8 cellular contexts compared by ENCODE assay signal in genomic region chr10:113854019-113854756, GRCh38. TPM values are rescaled to one million over a fixed set of nuclear protein-coding genes. Genes with fewer than 3 reads are reported as not detected.
DNase-seq lines count a peak whose midpoint lies in the region; ATAC-seq and TF ChIP-seq lines count a peak whose summit lies in the region.

TSS of gene DCLRE1A (minus strand) at chr10:113854082. CDS start at chr10:113853182, 900 bp downstream.
TSS of gene NHLRC2 (plus strand) at chr10:113854661. CDS start at chr10:113854873, 212 bp downstream.

- DNase-seq in DMS53 (lab: John Stamatoyannopoulos, UW) (peak; percentile 95), LNCaP clone FGC (ENCODE audit: low read depth) (peak; percentile 50), SJSA1 (ENCODE audit: low read depth in 1 of 2, low spot score in 2 of 2) (peak; percentile 80 to 91), foreskin melanocyte (peak; percentile 82), neuronal stem cell (ENCODE audit: low spot score) (peak; percentile 83)
- peak; percentile 33 to 50 (median 44) for DNase-seq in activated naive CD4-positive, alpha-beta T cell (lab: John Stamatoyannopoulos, UW)

- WGBS in neuronal stem cell (ENCODE audit: extremely low coverage in 2 of 2, insufficient read length in 2 of 2, insufficient replicate concordance in 1 of 2), 2 donors: no CpG with 5 or more reads among the region's 39 CpGs

- peak within 1 kb of the TSS; percentile 94 for H2AFZ ChIP-seq in neuronal stem cell (ENCODE audit: low read length)

- H3K4me1 ChIP-seq in SJSA1 (replicated peaks) (peaks cover 22% of the 10 kb centered on the region; the same call in 1 of the 2 replicates), neuronal stem cell (ENCODE audit: control insufficient read depth in 2 of 2, insufficient read depth in 1 of 2, low read depth in 1 of 2, low read length in 2 of 2) (peaks cover 8 to 16% of the 10 kb centered on the region in 2 donors), subcutaneous abdominal adipose tissue (ENCODE audit: control insufficient read depth in 5 of 5, insufficient read depth in 5 of 5, low read length in 5 of 5) (peaks cover 5 to 39% (median 32%) of the 10 kb centered on the region in 5 donors)

- H3K4me3 ChIP-seq in LNCaP clone FGC (ENCODE audit: low read depth, low read length): peak within 1 kb of the TSS; percentile 73
- H3K4me3 ChIP-seq in SJSA1: peak within 1 kb of the TSS; percentile 89
- H3K4me3 ChIP-seq in neuronal stem cell (ENCODE audit: low read length in 2 of 2): peak within 1 kb of the TSS; percentile 67 to 99
- peak within 1 kb of the TSS; percentile 94 to 95 (median 95) for H3K4me3 ChIP-seq in subcutaneous abdominal adipose tissue (ENCODE audit: low read depth in 1 of 5, low read length in 5 of 5)

- no peak for TF ChIP-seq CTCF in LNCaP clone FGC (IDR thresholded peaks at IDR 0.05; ENCODE audit: control insufficient read depth, extremely low read depth, insufficient read depth)

- peak within 1 kb of the TSS; percentile 99 for H3K18ac ChIP-seq in neuronal stem cell (ENCODE audit: low read length)

- peak within 1 kb of the TSS; percentile 67 for H3K4me2 ChIP-seq in neuronal stem cell (ENCODE audit: insufficient read depth, low read length, poor library complexity, severe bottlenecking)

- peak within 1 kb of the TSS; percentile 14 for H3K14ac ChIP-seq in neuronal stem cell (ENCODE audit: low read length)

- peaks cover 3% of the 10 kb centered on the region for H3K79me1 ChIP-seq in neuronal stem cell (ENCODE audit: low read depth, low read length)

- H3K36me3 ChIP-seq in SJSA1: peaks cover 15% of the 10 kb centered on the region
- peaks cover 4 to 41% of the 10 kb centered on the region in 2 donors for H3K36me3 ChIP-seq in neuronal stem cell (replicated peaks in 1 of 2; ENCODE audit: control insufficient read depth in 2 of 2, insufficient read depth in 2 of 2, low read length in 2 of 2)
- peaks cover 2 to 12% (median 5%) of the 10 kb centered on the region in 5 donors for H3K36me3 ChIP-seq in subcutaneous abdominal adipose tissue (ENCODE audit: control insufficient read depth in 5 of 5, insufficient read depth in 5 of 5, low read length in 5 of 5)

- peak within 1 kb of the TSS; percentile 76 for H2AK5ac ChIP-seq in neuronal stem cell (ENCODE audit: low read depth, low read length)

- H4K91ac ChIP-seq in neuronal stem cell (ENCODE audit: low read depth, low read length, poor library complexity): peak within 1 kb of the TSS; percentile 99

- H3K27ac ChIP-seq in SJSA1: peak within 1 kb of the TSS; percentile 90
- H3K27ac ChIP-seq in neuronal stem cell (replicated peaks; ENCODE audit: low read length): peak within 1 kb of the TSS; percentile 82
- H3K27ac ChIP-seq in subcutaneous abdominal adipose tissue (ENCODE audit: low read depth, low read length): peak within 1 kb of the TSS; percentile 94

- H2BK12ac ChIP-seq in neuronal stem cell (ENCODE audit: low read length): no peak within 1 kb of the TSS

- peak within 1 kb of the TSS; percentile 96 for H2BK5ac ChIP-seq in neuronal stem cell (ENCODE audit: low read length)

- H3K4ac ChIP-seq in neuronal stem cell (ENCODE audit: low read length): no peak within 1 kb of the TSS

- H2BK120ac ChIP-seq in neuronal stem cell (ENCODE audit: low read depth, low read length): peak within 1 kb of the TSS; percentile 64

- ATAC-seq in GM21825 (IDR thresholded peaks at IDR 0.05; ENCODE audit: unreplicated experiment): peak; percentile 42

- peak within 1 kb of the TSS; percentile 93 for H4K8ac ChIP-seq in neuronal stem cell (ENCODE audit: low read depth, low read length)

- H3K9me3 ChIP-seq in SJSA1 (replicated peaks) (no peaks in the 10 kb centered on the region), neuronal stem cell (replicated peaks in 1 of 2; ENCODE audit: control insufficient read depth in 2 of 2, insufficient read depth in 1 of 2, low read depth in 1 of 2, low read length in 2 of 2) (no peaks in the 10 kb centered on the region), subcutaneous abdominal adipose tissue (ENCODE audit: control insufficient read depth in 5 of 5, low read length in 5 of 5) (no peaks in the 10 kb centered on the region)

- H3K23ac ChIP-seq in neuronal stem cell (ENCODE audit: low read depth, low read length, poor library complexity): peak within 1 kb of the TSS; percentile 66

- no peak within 1 kb of the TSS for H2BK15ac ChIP-seq in neuronal stem cell (ENCODE audit: low read length)

- H3K9ac ChIP-seq in neuronal stem cell (ENCODE audit: low read depth, low read length, poor library complexity): peak within 1 kb of the TSS; percentile 100
- peak within 1 kb of the TSS; percentile 85 to 98 (median 96) for H3K9ac ChIP-seq in subcutaneous abdominal adipose tissue (ENCODE audit: low read length in 5 of 5)

- H3K27me3 ChIP-seq in SJSA1 (replicated peaks): no peaks in the 10 kb centered on the region
- no peaks in the 10 kb centered on the region for H3K27me3 ChIP-seq in neuronal stem cell (ENCODE audit: control insufficient read depth in 3 of 3, insufficient read depth in 3 of 3, low read depth in 1 of 3, low read length in 3 of 3)
- no peaks in the 10 kb centered on the region for H3K27me3 ChIP-seq in subcutaneous abdominal adipose tissue (ENCODE audit: control insufficient read depth in 5 of 5, insufficient read depth in 4 of 5, low read length in 5 of 5)

RNA-seq across cellular contexts. Expression of gene DCLRE1A, which starts in this region (rescaled TPM):
- 10.6 and 14.6 TPM in 2 replicates for total RNA-seq in SJSA1 (2014; rRNA removed; shearing (Covaris generic))
- polyA plus RNA-seq in neuronal stem cell (2013, experiment 1 of 2): 8.9 TPM
- 8.9 TPM for polyA plus RNA-seq in neuronal stem cell (2013, experiment 2 of 2)

RNA-seq across cellular contexts. Expression of gene NHLRC2, which starts in this region (rescaled TPM):
- 16.1 and 25.0 TPM in 2 replicates for total RNA-seq in SJSA1 (2014; rRNA removed; shearing (Covaris generic))
- 14.8 TPM for polyA plus RNA-seq in neuronal stem cell (2013, experiment 1 of 2)
- 15.5 TPM for polyA plus RNA-seq in neuronal stem cell (2013, experiment 2 of 2)

Comparison
In these comparisons a context has a peak if more than half of its experiments do, and no peak if none do; other contexts are left out.
1. Peak in every context shown above with its lines: DNase-seq, ATAC-seq, H3K4me3 ChIP-seq and H3K27ac ChIP-seq.
2. DNase-seq: peak in every context shown above with its lines; median percentile 95 in DMS53; 86 in SJSA1; 83 in neuronal stem cell; 82 in foreskin melanocyte; 50 in LNCaP clone FGC; 44 in activated naive CD4-positive, alpha-beta T cell.